ENCODE assay signal across 19 cellular contexts in genomic region chr1:5595531-5596170, GRCh38.
DNase-seq lines count a peak whose midpoint lies in the region; ATAC-seq and TF ChIP-seq lines count a peak whose summit lies in the region.
"Had no signal": no experiment of that assay in that cellular context is flagged by ENCODE, and none has a peak within 500 bp of the region (broad histone marks: within the 10 kb centered on the region; RNA-seq: fewer than 3 reads in every experiment).

No MANE protein-coding gene starts in this region.

- H3K4me1 ChIP-seq in H9 (ENCODE audit: insufficient read depth, low read length) = no peaks in the 10 kb centered on the region; the same call in 1 of the 2 replicates
- peaks cover 0 to 6% (median 0%) of the 10 kb centered on the region in 4 donors for H3K4me1 ChIP-seq in esophagus muscularis mucosa
- H3K4me1 ChIP-seq in neuronal stem cell (ENCODE audit: control insufficient read depth in 2 of 2, insufficient read depth in 1 of 2, low read depth in 1 of 2, low read length in 2 of 2) = peaks cover 0 to 23% of the 10 kb centered on the region in 2 donors

- H2BK120ac ChIP-seq in H9 (ENCODE audit: low read depth, low read length, poor library complexity, severe bottlenecking) (no peak overlapping the region), neuronal stem cell (ENCODE audit: low read depth, low read length) (peak overlapping the region; percentile 33)

- H3K36me3 Mint-ChIP-seq in H9 (ENCODE audit: insufficient read depth in 1 of 3, low read depth in 3 of 3) = peaks cover 0 to 5% (median 2%) of the 10 kb centered on the region in 3 experiments; a peak in 2 of 7 replicates
- H3K36me3 Mint-ChIP-seq: CD8-positive, alpha-beta T cell had no signal

- TF ChIP-seq EP300 in esophagus muscularis mucosa (IDR thresholded peaks at IDR 0.05) = no peak

- no peak overlapping the region; a peak in 1 of 5 replicates for H3K4me3 Mint-ChIP-seq in H9
- H3K4me3 Mint-ChIP-seq: CD8-positive, alpha-beta T cell; GM23338 had no signal

- H3K18ac ChIP-seq in H9 (ENCODE audit: insufficient read length, low read depth, low read length) (no peak overlapping the region), neuronal stem cell (ENCODE audit: low read length) (no peak overlapping the region)

- H2AFZ ChIP-seq in H9 (ENCODE audit: low read length) = no peak overlapping the region
- H2AFZ ChIP-seq in neuronal stem cell (ENCODE audit: low read length) = no peak overlapping the region
- H2AFZ ChIP-seq: GM23338 had no signal

- H2AK5ac ChIP-seq in H9 (ENCODE audit: insufficient read length, low read length) (no peak overlapping the region), neuronal stem cell (ENCODE audit: low read depth, low read length) (no peak overlapping the region)

- no peak overlapping the region for H4K5ac ChIP-seq in H9 (ENCODE audit: insufficient read length, low read depth, low read length)

- H2BK15ac ChIP-seq in H9 (ENCODE audit: low read depth, low read length) (no peak overlapping the region), neuronal stem cell (ENCODE audit: low read length) (peak overlapping the region; percentile 71)

- H3K36me3 ChIP-seq in esophagus muscularis mucosa (no peaks in the 10 kb centered on the region), neuronal stem cell (replicated peaks in 1 of 2; ENCODE audit: control insufficient read depth in 2 of 2, insufficient read depth in 2 of 2, low read length in 2 of 2) (no peaks in the 10 kb centered on the region)
- H3K36me3 ChIP-seq: BLaER1 treated with 17β-estradiol and CSF1 and Interleukin-3, amounts not matched to agents 10 nM and 100 nM had no signal

- H3K56ac ChIP-seq in H9 (ENCODE audit: insufficient read length, low read depth, low read length) = no peak overlapping the region

- no peak for ATAC-seq in HG02938 (IDR thresholded peaks at IDR 0.05; ENCODE audit: unreplicated experiment)
- ATAC-seq: CD8-positive, alpha-beta T cell; GM23338 had no signal

- H3K27ac Mint-ChIP-seq in H9 = no peak overlapping the region
- H3K27ac Mint-ChIP-seq: CD8-positive, alpha-beta T cell; GM23338 had no signal

- TF ChIP-seq POLR2A in esophagus muscularis mucosa (IDR thresholded peaks at IDR 0.05; ENCODE audit: low read depth) = no peak

- H3T11ph ChIP-seq in H9 (ENCODE audit: low read length) = no peak overlapping the region

- H3K14ac ChIP-seq in H9 (ENCODE audit: insufficient read depth, low read length) (no peak overlapping the region), neuronal stem cell (ENCODE audit: low read length) (no peak overlapping the region)

- TF ChIP-seq CTCF in H9 (conservative IDR thresholded peaks at IDR 0.05) (peak; percentile 29; the same call in 2 of the 3 replicates), esophagus muscularis mucosa (IDR thresholded peaks at IDR 0.05) (no peak)

- H2BK12ac ChIP-seq in H9 (ENCODE audit: insufficient read length, low read depth, low read length) (no peak overlapping the region), neuronal stem cell (ENCODE audit: low read length) (no peak overlapping the region)

- no peak overlapping the region for H4K91ac ChIP-seq in H9 (ENCODE audit: insufficient read length, low read depth, low read length)
- no peak overlapping the region for H4K91ac ChIP-seq in neuronal stem cell (ENCODE audit: low read depth, low read length, poor library complexity)

- peaks cover 10 to 14% of the 10 kb centered on the region in 2 experiments for H3K4me1 Mint-ChIP-seq in H9

- no peaks in the 10 kb centered on the region for H3K79me2 ChIP-seq in H9 (ENCODE audit: insufficient read depth, low read length)

- H3K27me3 ChIP-seq in H9 (ENCODE audit: insufficient read depth, low read length) = no peaks in the 10 kb centered on the region
- H3K27me3 ChIP-seq in esophagus muscularis mucosa = peaks cover 0 to 30% (median 0%) of the 10 kb centered on the region in 4 donors
- H3K27me3 ChIP-seq in neuronal stem cell (ENCODE audit: control insufficient read depth in 3 of 3, insufficient read depth in 3 of 3, low read depth in 1 of 3, low read length in 3 of 3) = no peaks in the 10 kb centered on the region
- H3K27me3 ChIP-seq: BLaER1 treated with 17β-estradiol and CSF1 and Interleukin-3, amounts not matched to agents 10 nM and 100 nM had no signal

- no peak overlapping the region for H2BK20ac ChIP-seq in H9 (ENCODE audit: low read depth, low read length, poor library complexity, severe bottlenecking)

- no peak overlapping the region for H3K9ac ChIP-seq in H9 (ENCODE audit: extremely low read depth, insufficient read length, low read length)
- H3K9ac ChIP-seq in neuronal stem cell (ENCODE audit: low read depth, low read length, poor library complexity) = no peak overlapping the region
- H3K9ac ChIP-seq: BLaER1 treated with 17β-estradiol and CSF1 and Interleukin-3, amounts not matched to agents 10 nM and 100 nM had no signal

- intact Hi-C loops in esophagus muscularis mucosa (cut with DNase I) = no loop called here

- H3K23me2 ChIP-seq in H9 (ENCODE audit: insufficient read length, low read depth, low read length, poor library complexity, severe bottlenecking) = no peaks in the 10 kb centered on the region

- H3K9me3 ChIP-seq in H9 (ENCODE audit: control insufficient read depth, low read depth, low read length) (no peaks in the 10 kb centered on the region), esophagus muscularis mucosa (peaks cover 0 to 11% (median 7%) of the 10 kb centered on the region in 4 donors), neuronal stem cell (replicated peaks in 1 of 2; ENCODE audit: control insufficient read depth in 2 of 2, insufficient read depth in 1 of 2, low read depth in 1 of 2, low read length in 2 of 2) (peaks cover 0 to 7% of the 10 kb centered on the region in 2 donors)

- no peaks in the 10 kb centered on the region for H3K79me1 ChIP-seq in H9 (ENCODE audit: insufficient read depth, low read depth, low read length, poor library complexity, severe bottlenecking)
- no peaks in the 10 kb centered on the region for H3K79me1 ChIP-seq in neuronal stem cell (ENCODE audit: low read depth, low read length)

- H3K4me2 ChIP-seq in H9 (ENCODE audit: insufficient read depth, insufficient read length, low read length) (no peak overlapping the region), neuronal stem cell (ENCODE audit: insufficient read depth, low read length, poor library complexity, severe bottlenecking) (no peak overlapping the region)
- H3K4me2 ChIP-seq: GM23338 had no signal

- no peak overlapping the region for H4K8ac ChIP-seq in H9 (replicated peaks; ENCODE audit: insufficient read length, low read depth, low read length)
- H4K8ac ChIP-seq in neuronal stem cell (ENCODE audit: low read depth, low read length) = no peak overlapping the region

- H2BK5ac ChIP-seq in H9 (ENCODE audit: insufficient read length, low read length) = no peak overlapping the region
- H2BK5ac ChIP-seq in neuronal stem cell (ENCODE audit: low read length) = no peak overlapping the region

- H4K20me1 ChIP-seq in H9 (ENCODE audit: control insufficient read depth, insufficient read depth, insufficient read length) = no peaks in the 10 kb centered on the region
- H4K20me1 ChIP-seq: BLaER1 treated with 17β-estradiol and CSF1 and Interleukin-3, amounts not matched to agents 10 nM and 100 nM had no signal

- H3K27ac ChIP-seq in H9 (ENCODE audit: insufficient read length, low read depth, low read length) (no peak overlapping the region), esophagus muscularis mucosa (replicated peaks in 1 of 4) (no peak overlapping the region), neuronal stem cell (replicated peaks; ENCODE audit: low read length) (no peak overlapping the region)
- H3K27ac ChIP-seq: BLaER1 treated with 17β-estradiol and CSF1 and Interleukin-3, amounts not matched to agents 10 nM and 100 nM had no signal

- peaks cover 11 to 13% of the 10 kb centered on the region in 2 experiments; a peak in 4 of 5 replicates for H3K9me3 Mint-ChIP-seq in H9

- H3K27me3 Mint-ChIP-seq in H9 (ENCODE audit: low read depth) = peaks cover 16% of the 10 kb centered on the region

- H3K23ac ChIP-seq in H9 (ENCODE audit: insufficient read length, low read depth, low read length) = no peak overlapping the region
- H3K23ac ChIP-seq in neuronal stem cell (ENCODE audit: low read depth, low read length, poor library complexity) = no peak overlapping the region

- DNase-seq in H9 = peak; percentile 28
- peak; percentile 34 for DNase-seq in NCI-H345 (lab: John Stamatoyannopoulos, UW)
- DNase-seq in esophagus muscularis mucosa (ENCODE audit: extremely low spot score) = peak; percentile 86
- DNase-seq in neuronal stem cell (ENCODE audit: low spot score) = no peak
- no peak for DNase-seq in retina
- DNase-seq in activated naive CD4-positive, alpha-beta T cell treated with anti-CD3 and anti-CD28 coated beads, Interleukin-2, amount 50 U/mL, for 16 hours = no peak
- DNase-seq: CD8-positive, alpha-beta T cell; DMS53; EL; MM.1S; NCI-H1092 treated with DMSO at 0.1 percent for 48 hours; NCI-H146; NCI-H2029 treated with DMSO at 0.1 percent for 48 hours; NCI-H510A; NCI-H748 treated with DMSO at 0.1 percent for 48 hours; SHP77 had no signal

- no CpG with 5 or more reads among the region's 17 CpGs for WGBS in H9 (ENCODE audit: extremely low coverage, insufficient read length, low lambda C conversion rate)
- WGBS in esophagus muscularis mucosa = 88% methylated on average over 17 of the region's 17 CpGs
- no CpG with 5 or more reads among the region's 17 CpGs for WGBS in neuronal stem cell (ENCODE audit: extremely low coverage in 2 of 2, insufficient read length in 2 of 2, insufficient replicate concordance in 1 of 2), 2 donors

- H3K4ac ChIP-seq in H9 (ENCODE audit: low read depth, low read length) (no peak overlapping the region), neuronal stem cell (ENCODE audit: low read length) (no peak overlapping the region)

- H3K4me3 ChIP-seq in esophagus muscularis mucosa = no peak overlapping the region
- H3K4me3 ChIP-seq in neuronal stem cell (ENCODE audit: low read length in 2 of 2) = no peak overlapping the region
- H3K4me3 ChIP-seq: BLaER1 treated with 17β-estradiol and CSF1 and Interleukin-3, amounts not matched to agents 10 nM and 100 nM; GM23338 had no signal

Comparison
In these comparisons a context has a peak if more than half of its experiments do, and no peak if none do; other contexts are left out.
1. DNase-seq: peak in H9 (single experiment), NCI-H345 (single experiment) and esophagus muscularis mucosa (single experiment); none in neuronal stem cell (single experiment), retina (single experiment) and activated naive CD4-positive, alpha-beta T cell treated with anti-CD3 and anti-CD28 coated beads, Interleukin-2, amount 50 U/mL, for 16 hours (single experiment).